In the genomic region with DNA sequence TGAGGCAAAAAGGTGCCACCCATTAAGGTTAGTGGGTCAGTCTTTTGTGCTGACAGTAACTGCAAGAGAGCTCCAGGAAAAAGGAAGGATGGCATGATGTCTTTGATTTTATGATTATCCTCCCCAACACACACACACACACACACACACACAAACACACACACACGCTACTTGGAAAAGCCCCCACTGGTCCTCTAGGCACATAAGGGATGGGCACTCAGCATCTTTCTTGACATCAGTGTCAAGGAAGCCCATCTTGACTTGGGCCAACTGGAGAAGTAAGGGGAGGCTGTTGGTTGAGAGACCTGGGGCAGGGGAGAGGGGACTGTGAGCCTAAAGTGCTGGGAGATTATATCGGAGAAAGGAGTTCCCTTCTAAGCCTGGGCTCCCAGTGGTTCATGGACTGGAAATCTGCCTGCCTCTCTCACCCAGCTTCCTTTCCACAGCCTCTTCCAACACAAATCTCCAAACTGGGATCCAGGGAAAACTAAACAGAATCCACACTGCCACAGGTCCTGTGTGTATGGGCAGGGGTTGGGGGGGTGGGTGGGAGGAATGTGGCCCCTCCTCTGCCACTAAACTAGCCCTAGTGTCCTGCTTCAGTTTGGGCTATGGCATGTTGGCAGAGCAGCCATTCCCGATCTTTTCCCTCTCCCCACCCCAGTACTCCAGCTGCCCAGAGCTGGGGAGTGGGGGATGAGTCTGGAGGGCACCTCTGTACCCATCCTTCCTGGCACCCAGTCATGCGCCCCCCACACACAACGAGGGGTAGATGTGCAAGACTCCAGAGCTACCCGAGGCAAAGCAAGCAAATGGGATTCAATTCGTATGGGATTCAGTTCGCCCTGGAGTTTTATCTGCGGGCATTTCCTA, we compare ENCODE assay signal across 9 cellular contexts. TPM values are rescaled to one million over a fixed set of nuclear protein-coding genes. Genes with fewer than 3 reads are reported as not detected.
DNase-seq lines count a peak whose midpoint lies in the region; ATAC-seq and TF ChIP-seq lines count a peak whose summit lies in the region.
"Had no signal": no experiment of that assay in that cellular context is flagged by ENCODE, and none has a peak within 500 bp of the region (broad histone marks: within the 10 kb centered on the region; RNA-seq: fewer than 3 reads in every experiment).

No MANE protein-coding gene starts in this region.

- DNase-seq in natural killer cell treated with Interleukin-12 subunit alpha and Interleukin-12 subunit beta and Interleukin-15 and Interleukin-18, amount 100 ng/mL, for 72 hours (ENCODE audit: low spot score), result peak; percentile 45
- DNase-seq in natural killer cell, result no peak
- DNase-seq in epithelial cell of proximal tubule (ENCODE audit: low read depth), result no peak
- no peak for DNase-seq in nephron progenitor cell
- no peak for DNase-seq in A172 (ENCODE audit: low spot score)
- DNase-seq in NCI-H2171 (lab: John Stamatoyannopoulos, UW), result no peak
- no peak for DNase-seq in DMS 273 (lab: John Stamatoyannopoulos, UW; ENCODE audit: unreplicated experiment)
- no peak for DNase-seq in left colon
- DNase-seq: NCI-H1417 treated with DMSO at 0.1 percent for 48 hours had no signal

- peaks cover 27 to 30% of the 10 kb centered on the region in 2 donors for H3K27me3 Mint-ChIP-seq in natural killer cell treated with Interleukin-12 subunit alpha and Interleukin-12 subunit beta and Interleukin-15 and Interleukin-18, amount 100 ng/mL, for 72 hours
- H3K27me3 Mint-ChIP-seq in natural killer cell (ENCODE audit: low read depth in 2 of 2), result peaks cover 27 to 37% of the 10 kb centered on the region in 2 donors
- H3K27me3 Mint-ChIP-seq in nephron progenitor cell (ENCODE audit: low read depth, poor library complexity), result peaks cover 27% of the 10 kb centered on the region

- no peaks in the 10 kb centered on the region for H3K36me3 Mint-ChIP-seq in natural killer cell treated with Interleukin-12 subunit alpha and Interleukin-12 subunit beta and Interleukin-15 and Interleukin-18, amount 100 ng/mL, for 72 hours
- no peaks in the 10 kb centered on the region for H3K36me3 Mint-ChIP-seq in natural killer cell
- H3K36me3 Mint-ChIP-seq in nephron progenitor cell (ENCODE audit: low read depth), result peaks cover 24% of the 10 kb centered on the region

- TF ChIP-seq CTCF in natural killer cell (IDR thresholded peaks at IDR 0.05) (no peak), epithelial cell of proximal tubule (conservative IDR thresholded peaks at IDR 0.05; ENCODE audit: low read depth, low read length) (no peak), nephron progenitor cell (IDR thresholded peaks at IDR 0.05) (no peak)

- H3K4me1 Mint-ChIP-seq in natural killer cell treated with Interleukin-12 subunit alpha and Interleukin-12 subunit beta and Interleukin-15 and Interleukin-18, amount 100 ng/mL, for 72 hours (ENCODE audit: low read depth in 2 of 2), result peaks cover 8 to 10% of the 10 kb centered on the region in 2 donors
- H3K4me1 Mint-ChIP-seq in natural killer cell (peaks cover 0 to 12% of the 10 kb centered on the region in 2 donors), nephron progenitor cell (peaks cover 73% of the 10 kb centered on the region)

- no peak overlapping the region for H3K27ac Mint-ChIP-seq in natural killer cell treated with Interleukin-12 subunit alpha and Interleukin-12 subunit beta and Interleukin-15 and Interleukin-18, amount 100 ng/mL, for 72 hours
- no peak overlapping the region for H3K27ac Mint-ChIP-seq in natural killer cell
- peak overlapping the region; percentile 100 for H3K27ac Mint-ChIP-seq in nephron progenitor cell

- no peak overlapping the region for H3K4me3 Mint-ChIP-seq in natural killer cell treated with Interleukin-12 subunit alpha and Interleukin-12 subunit beta and Interleukin-15 and Interleukin-18, amount 100 ng/mL, for 72 hours
- H3K4me3 Mint-ChIP-seq in natural killer cell (no peak overlapping the region), nephron progenitor cell (peak overlapping the region; percentile 90)

- intact Hi-C loops in natural killer cell (cut with micrococcal nuclease), result no loop called here
- intact Hi-C loops in left colon (cut with DNase I, micrococcal nuclease), result loop anchor here in 1 of 2 donors (10.0 kb wide), 1 partner anchor 102 kb away; no protein-coding TSS in a partner anchor

- ATAC-seq in natural killer cell treated with Interleukin-12 subunit alpha and Interleukin-12 subunit beta and Interleukin-15 and Interleukin-18, amount 100 ng/mL, for 72 hours, result no peak
- ATAC-seq in natural killer cell, result no peak
- ATAC-seq in left colon, result no peak

- H3K9me3 Mint-ChIP-seq in natural killer cell treated with Interleukin-12 subunit alpha and Interleukin-12 subunit beta and Interleukin-15 and Interleukin-18, amount 100 ng/mL, for 72 hours, result no peaks in the 10 kb centered on the region
- H3K9me3 Mint-ChIP-seq in natural killer cell (no peaks in the 10 kb centered on the region), nephron progenitor cell (no peaks in the 10 kb centered on the region)

- peak overlapping the region; percentile 65 for H3K4me3 ChIP-seq in epithelial cell of proximal tubule (ENCODE audit: low read depth, low read length)

RNA-seq across cellular contexts. Expression of gene AMOTL2, which starts 1.6 kb away (rescaled TPM):
- total RNA-seq in natural killer cell treated with Interleukin-12 subunit alpha and Interleukin-12 subunit beta and Interleukin-15 and Interleukin-18, amount 100 ng/mL, for 72 hours, result not detected
- total RNA-seq in natural killer cell, result not detected
- total RNA-seq in epithelial cell of proximal tubule, result 98.7 and 109 TPM in 2 replicates
- total RNA-seq in A172 (2014; rRNA removed; shearing (Covaris generic)), result 168 and 182 TPM in 2 replicates
- 10 to 100 TPM; 17.6 to 18.7 TPM for total RNA-seq in left colon

Comparison
In these comparisons a context has a peak if more than half of its experiments do, and no peak if none do; other contexts are left out.
1. RNA of gene AMOTL2, which starts 1.6 kb away (total RNA-seq): 168 to 182 TPM in A172, 98.7 to 109 TPM in epithelial cell of proximal tubule and 17.6 to 18.7 TPM in left colon; not detected in natural killer cell treated with Interleukin-12 subunit alpha and Interleukin-12 subunit beta and Interleukin-15 and Interleukin-18, amount 100 ng/mL, for 72 hours and not detected in natural killer cell; every median in the first group is over 10 times any median in the second.